ENCODE assay signal across 14 cellular contexts in genomic region chr4:6338175-6338950, GRCh38.
DNase-seq lines count a peak whose midpoint lies in the region; ATAC-seq and TF ChIP-seq lines count a peak whose summit lies in the region.
"Had no signal": no experiment of that assay in that cellular context is flagged by ENCODE, and none has a peak within 500 bp of the region (broad histone marks: within the 10 kb centered on the region; RNA-seq: fewer than 3 reads in every experiment).

No MANE protein-coding gene starts in this region.

- peaks cover 92% of the 10 kb centered on the region for H3K27me3 ChIP-seq in MM.1S (replicated peaks; ENCODE audit: insufficient read depth, low read length)
- H3K27me3 ChIP-seq: upper lobe of left lung had no signal

- no peak overlapping the region for H3K4me3 Mint-ChIP-seq in activated naive CD4-positive, alpha-beta T cell treated with anti-CD3 and anti-CD28 coated beads, Interleukin-2, amount 50 U/mL, for 24 hours
- no peak overlapping the region for H3K4me3 Mint-ChIP-seq in chondrocyte (ENCODE audit: unreplicated experiment)
- peak overlapping the region; percentile 5 to 28 for H3K4me3 Mint-ChIP-seq in stimulated activated naive CD8-positive, alpha-beta T cell treated with anti-CD3 and anti-CD28 coated beads, Interleukin-15, amount 100 ng/mL, for 72 hours

- H4K20me1 ChIP-seq in MM.1S (ENCODE audit: insufficient read depth, low read length), result no peaks in the 10 kb centered on the region

- no peaks in the 10 kb centered on the region for H3F3A ChIP-seq in MM.1S (ENCODE audit: insufficient read depth, low read length)

- ATAC-seq in stimulated activated naive CD8-positive, alpha-beta T cell treated with anti-CD3 and anti-CD28 coated beads, Interleukin-15, amount 100 ng/mL, for 72 hours, result peak; percentile 82
- ATAC-seq: psoas muscle had no signal

- H3K36me3 ChIP-seq in MM.1S (replicated peaks; ENCODE audit: insufficient read depth, low read length), result no peaks in the 10 kb centered on the region
- H3K36me3 ChIP-seq: upper lobe of left lung had no signal

- no peak for DNase-seq in activated naive CD4-positive, alpha-beta T cell treated with anti-CD3 and anti-CD28 coated beads, Interleukin-2, amount 50 U/mL, for 16 hours
- DNase-seq in MM.1S (peak; percentile 16), chondrocyte (ENCODE audit: low spot score) (peak; percentile 70), NCI-H1048 (lab: John Stamatoyannopoulos, UW) (no peak), amniotic stem cell (lab: John Stamatoyannopoulos, UW) (no peak), middle frontal gyrus (ENCODE audit: extremely low spot score, low spot score) (no peak)
- DNase-seq in stimulated activated naive CD8-positive, alpha-beta T cell treated with anti-CD3 and anti-CD28 coated beads, Interleukin-15, amount 100 ng/mL, for 72 hours, result peak in 1 of 2 donors; percentile 45
- DNase-seq: activated CD4-positive, CD25-positive, alpha-beta regulatory T cell; HCEC 1CT; head of caudate nucleus; NCI-H2081 treated with DMSO at 0.1 percent for 48 hours had no signal

- no peak overlapping the region for H3K9ac ChIP-seq in MM.1S (ENCODE audit: low read length)

- peaks cover 13% of the 10 kb centered on the region for H3K4me1 ChIP-seq in MM.1S (ENCODE audit: low read length)
- H3K4me1 ChIP-seq: psoas muscle had no signal

- H3K4me3 ChIP-seq in MM.1S (ENCODE audit: low read length), result no peak overlapping the region
- H3K4me3 ChIP-seq: psoas muscle, upper lobe of left lung had no signal

- H3K36me3 Mint-ChIP-seq in activated naive CD4-positive, alpha-beta T cell treated with anti-CD3 and anti-CD28 coated beads, Interleukin-2, amount 50 U/mL, for 24 hours, result no peaks in the 10 kb centered on the region
- H3K36me3 Mint-ChIP-seq in chondrocyte (ENCODE audit: low read depth), result no peaks in the 10 kb centered on the region

- TF ChIP-seq CTCF in MM.1S (IDR thresholded peaks at IDR 0.05; ENCODE audit: low read length) (no peak), chondrocyte (IDR thresholded peaks at IDR 0.05) (no peak)

- no peaks in the 10 kb centered on the region for H3K9me3 Mint-ChIP-seq in activated naive CD4-positive, alpha-beta T cell treated with anti-CD3 and anti-CD28 coated beads, Interleukin-2, amount 50 U/mL, for 24 hours
- H3K9me3 Mint-ChIP-seq in chondrocyte (ENCODE audit: low read depth), result no peaks in the 10 kb centered on the region
- H3K9me3 Mint-ChIP-seq in stimulated activated naive CD8-positive, alpha-beta T cell treated with anti-CD3 and anti-CD28 coated beads, Interleukin-15, amount 100 ng/mL, for 72 hours, result no peaks in the 10 kb centered on the region

- H3K79me2 ChIP-seq in MM.1S (ENCODE audit: low read length), result no peaks in the 10 kb centered on the region

- H3K9me3 ChIP-seq in MM.1S (replicated peaks; ENCODE audit: insufficient read depth, low read length), result no peaks in the 10 kb centered on the region
- H3K9me3 ChIP-seq: psoas muscle had no signal

- no peaks in the 10 kb centered on the region for H3K9me2 ChIP-seq in MM.1S (replicated peaks; ENCODE audit: insufficient read depth, low read length)

- H2AFZ ChIP-seq in MM.1S (ENCODE audit: low read length), result no peak overlapping the region

- peaks cover 28% of the 10 kb centered on the region for H3K27me3 Mint-ChIP-seq in activated naive CD4-positive, alpha-beta T cell treated with anti-CD3 and anti-CD28 coated beads, Interleukin-2, amount 50 U/mL, for 24 hours
- peaks cover 57% of the 10 kb centered on the region for H3K27me3 Mint-ChIP-seq in chondrocyte (ENCODE audit: low read depth)
- peaks cover 84% of the 10 kb centered on the region for H3K27me3 Mint-ChIP-seq in stimulated activated naive CD8-positive, alpha-beta T cell treated with anti-CD3 and anti-CD28 coated beads, Interleukin-15, amount 100 ng/mL, for 72 hours

- H3K4me2 ChIP-seq in MM.1S (ENCODE audit: low read depth, low read length), result peak overlapping the region; percentile 43

- H3K27ac ChIP-seq in MM.1S (ENCODE audit: low read length), result no peak overlapping the region
- H3K27ac ChIP-seq: psoas muscle, upper lobe of left lung had no signal

- peak overlapping the region; percentile 52 for H3K27ac Mint-ChIP-seq in activated naive CD4-positive, alpha-beta T cell treated with anti-CD3 and anti-CD28 coated beads, Interleukin-2, amount 50 U/mL, for 24 hours
- H3K27ac Mint-ChIP-seq in chondrocyte (ENCODE audit: unreplicated experiment), result no peak overlapping the region
- peak overlapping the region; percentile 43 to 47 for H3K27ac Mint-ChIP-seq in stimulated activated naive CD8-positive, alpha-beta T cell treated with anti-CD3 and anti-CD28 coated beads, Interleukin-15, amount 100 ng/mL, for 72 hours

- H3K4me1 Mint-ChIP-seq in activated naive CD4-positive, alpha-beta T cell treated with anti-CD3 and anti-CD28 coated beads, Interleukin-2, amount 50 U/mL, for 24 hours, result peaks cover 16% of the 10 kb centered on the region
- H3K4me1 Mint-ChIP-seq in chondrocyte (ENCODE audit: low read depth), result no peaks in the 10 kb centered on the region
- peaks cover 20% of the 10 kb centered on the region for H3K4me1 Mint-ChIP-seq in stimulated activated naive CD8-positive, alpha-beta T cell treated with anti-CD3 and anti-CD28 coated beads, Interleukin-15, amount 100 ng/mL, for 72 hours

Comparison
In these comparisons a context has a peak if more than half of its experiments do, and no peak if none do; other contexts are left out.
1. H3K4me3 Mint-ChIP-seq: peak in stimulated activated naive CD8-positive, alpha-beta T cell treated with anti-CD3 and anti-CD28 coated beads, Interleukin-15, amount 100 ng/mL, for 72 hours (2 of 2); none in activated naive CD4-positive, alpha-beta T cell treated with anti-CD3 and anti-CD28 coated beads, Interleukin-2, amount 50 U/mL, for 24 hours (single experiment) and chondrocyte (single experiment).
2. DNase-seq: peak in MM.1S (single experiment) and chondrocyte (single experiment); none in activated naive CD4-positive, alpha-beta T cell treated with anti-CD3 and anti-CD28 coated beads, Interleukin-2, amount 50 U/mL, for 16 hours (single experiment), NCI-H1048 (single experiment), amniotic stem cell (single experiment) and middle frontal gyrus (single experiment).